ENCODE assay signal across 1 cellular context in genomic region chr1:116842654-116843053, GRCh38.
TF ChIP-seq lines count a peak whose summit lies in the region.

No MANE protein-coding gene starts in this region.

TF ChIP-seq in K562, 482 proteins besides CTCF, POLR2A, EP300 and RAD21 (continued from another document):
- TF ChIP-seq PKNOX1 (IDR thresholded peaks at IDR 0.05) = no peak
- no peak for TF ChIP-seq CBX1 (IDR thresholded peaks at IDR 0.05; ENCODE audit: low read depth)
- TF ChIP-seq NR3C1 (CRISPR knock-in tag; IDR thresholded peaks at IDR 0.05) = no peak
- no peak for TF ChIP-seq NEUROD1 (IDR thresholded peaks at IDR 0.05; ENCODE audit: borderline replicate concordance, low read depth, low read length, partially characterized antibody)
- no peak for TF ChIP-seq HMG20B (CRISPR knock-in tag; IDR thresholded peaks at IDR 0.05)
- peak; percentile 30; the same call in 1 of the 2 replicates for TF ChIP-seq JUND (IDR thresholded peaks at IDR 0.05; ENCODE audit: borderline replicate concordance, low read depth, low read length)
- TF ChIP-seq JUND (tag; IDR thresholded peaks at IDR 0.05; ENCODE audit: borderline replicate concordance, low read depth, low read length) = no peak; the same call in 2 of the 3 replicates
- peak; percentile 89 for TF ChIP-seq TEAD2 (tag; IDR thresholded peaks at IDR 0.05)
- TF ChIP-seq ZNF77 (CRISPR knock-in tag; IDR thresholded peaks at IDR 0.05) = no peak
- TF ChIP-seq FUS (optimal IDR thresholded peaks at IDR 0.05; ENCODE audit: low read depth, low read length) = no peak
- TF ChIP-seq SMARCE1 (IDR thresholded peaks at IDR 0.05) = 0 out of 2 replicates have a peak, but pooled peaks have one; percentile 13
- 0 out of 2 replicates have a peak, but pooled peaks have one; percentile 20 for TF ChIP-seq ZNF263 (CRISPR knock-in tag; IDR thresholded peaks at IDR 0.05; ENCODE audit: borderline replicate concordance)
- 0 out of 2 replicates have a peak, but pooled peaks have one; percentile 8 for TF ChIP-seq KLF16 (IDR thresholded peaks at IDR 0.05)
- TF ChIP-seq BDP1 (IDR thresholded peaks at IDR 0.05; ENCODE audit: insufficient read depth, insufficient read length) = no peak
- no peak for TF ChIP-seq POLR3A (IDR thresholded peaks at IDR 0.05; ENCODE audit: borderline replicate concordance, extremely low read depth, insufficient read depth, insufficient read length)
- TF ChIP-seq MLX (CRISPR knock-in tag; conservative IDR thresholded peaks at IDR 0.05) = no peak
- TF ChIP-seq RBBP5 (IDR thresholded peaks at IDR 0.05; ENCODE audit: borderline replicate concordance, insufficient read depth, low read length, poor library complexity, severe bottlenecking) = no peak
- TF ChIP-seq, protein P1, sequence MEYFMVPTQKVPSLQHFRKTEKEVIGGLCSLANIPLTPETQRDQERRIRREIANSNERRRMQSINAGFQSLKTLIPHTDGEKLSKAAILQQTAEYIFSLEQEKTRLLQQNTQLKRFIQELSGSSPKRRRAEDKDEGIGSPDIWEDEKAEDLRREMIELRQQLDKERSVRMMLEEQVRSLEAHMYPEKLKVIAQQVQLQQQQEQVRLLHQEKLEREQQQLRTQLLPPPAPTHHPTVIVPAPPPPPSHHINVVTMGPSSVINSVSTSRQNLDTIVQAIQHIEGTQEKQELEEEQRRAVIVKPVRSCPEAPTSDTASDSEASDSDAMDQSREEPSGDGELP (CRISPR knock-in tag; IDR thresholded peaks at IDR 0.05; ENCODE audit: borderline replicate concordance) = peak; percentile 64
- TF ChIP-seq TEAD4 (IDR thresholded peaks at IDR 0.05; ENCODE audit: low read length) = peak; percentile 81
- TF ChIP-seq TEAD4 (CRISPR knock-in tag; IDR thresholded peaks at IDR 0.05; ENCODE audit: borderline replicate concordance) = no peak
- no peak for TF ChIP-seq ZBTB11 (CRISPR knock-in tag; IDR thresholded peaks at IDR 0.05)
- TF ChIP-seq, protein P2, sequence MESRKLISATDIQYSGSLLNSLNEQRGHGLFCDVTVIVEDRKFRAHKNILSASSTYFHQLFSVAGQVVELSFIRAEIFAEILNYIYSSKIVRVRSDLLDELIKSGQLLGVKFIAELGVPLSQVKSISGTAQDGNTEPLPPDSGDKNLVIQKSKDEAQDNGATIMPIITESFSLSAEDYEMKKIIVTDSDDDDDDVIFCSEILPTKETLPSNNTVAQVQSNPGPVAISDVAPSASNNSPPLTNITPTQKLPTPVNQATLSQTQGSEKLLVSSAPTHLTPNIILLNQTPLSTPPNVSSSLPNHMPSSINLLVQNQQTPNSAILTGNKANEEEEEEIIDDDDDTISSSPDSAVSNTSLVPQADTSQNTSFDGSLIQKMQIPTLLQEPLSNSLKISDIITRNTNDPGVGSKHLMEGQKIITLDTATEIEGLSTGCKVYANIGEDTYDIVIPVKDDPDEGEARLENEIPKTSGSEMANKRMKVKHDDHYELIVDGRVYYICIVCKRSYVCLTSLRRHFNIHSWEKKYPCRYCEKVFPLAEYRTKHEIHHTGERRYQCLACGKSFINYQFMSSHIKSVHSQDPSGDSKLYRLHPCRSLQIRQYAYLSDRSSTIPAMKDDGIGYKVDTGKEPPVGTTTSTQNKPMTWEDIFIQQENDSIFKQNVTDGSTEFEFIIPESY (CRISPR knock-in tag; IDR thresholded peaks at IDR 0.05) = peak; percentile 90
- TF ChIP-seq MLLT1 (IDR thresholded peaks at IDR 0.05) = peak in 1 of 2 experiments; percentile 53; a peak in 1 of 4 replicates
- peak; percentile 89 to 96 for TF ChIP-seq TEAD1 (CRISPR knock-in tag; IDR thresholded peaks at IDR 0.05)
- no peak for TF ChIP-seq NR2C1 (IDR thresholded peaks at IDR 0.05)
- no peak for TF ChIP-seq NR2C1 (tag; IDR thresholded peaks at IDR 0.05)
- TF ChIP-seq, protein P3, sequence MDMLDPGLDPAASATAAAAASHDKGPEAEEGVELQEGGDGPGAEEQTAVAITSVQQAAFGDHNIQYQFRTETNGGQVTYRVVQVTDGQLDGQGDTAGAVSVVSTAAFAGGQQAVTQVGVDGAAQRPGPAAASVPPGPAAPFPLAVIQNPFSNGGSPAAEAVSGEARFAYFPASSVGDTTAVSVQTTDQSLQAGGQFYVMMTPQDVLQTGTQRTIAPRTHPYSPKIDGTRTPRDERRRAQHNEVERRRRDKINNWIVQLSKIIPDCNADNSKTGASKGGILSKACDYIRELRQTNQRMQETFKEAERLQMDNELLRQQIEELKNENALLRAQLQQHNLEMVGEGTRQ (CRISPR knock-in tag; IDR thresholded peaks at IDR 0.05) = no peak
- TF ChIP-seq, protein P4, sequence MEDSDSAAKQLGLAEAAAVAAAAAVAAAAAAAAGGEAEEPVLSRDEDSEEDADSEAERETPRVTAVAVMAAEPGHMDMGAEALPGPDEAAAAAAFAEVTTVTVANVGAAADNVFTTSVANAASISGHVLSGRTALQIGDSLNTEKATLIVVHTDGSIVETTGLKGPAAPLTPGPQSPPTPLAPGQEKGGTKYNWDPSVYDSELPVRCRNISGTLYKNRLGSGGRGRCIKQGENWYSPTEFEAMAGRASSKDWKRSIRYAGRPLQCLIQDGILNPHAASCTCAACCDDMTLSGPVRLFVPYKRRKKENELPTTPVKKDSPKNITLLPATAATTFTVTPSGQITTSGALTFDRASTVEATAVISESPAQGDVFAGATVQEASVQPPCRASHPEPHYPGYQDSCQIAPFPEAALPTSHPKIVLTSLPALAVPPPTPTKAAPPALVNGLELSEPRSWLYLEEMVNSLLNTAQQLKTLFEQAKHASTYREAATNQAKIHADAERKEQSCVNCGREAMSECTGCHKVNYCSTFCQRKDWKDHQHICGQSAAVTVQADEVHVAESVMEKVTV (CRISPR knock-in tag; IDR thresholded peaks at IDR 0.05) = 0 out of 2 replicates have a peak, but pooled peaks have one; percentile 12
- 0 out of 2 replicates have a peak, but pooled peaks have one; percentile 14 for TF ChIP-seq SOX6 (IDR thresholded peaks at IDR 0.05)
- TF ChIP-seq NR2F6 (CRISPR knock-in tag; IDR thresholded peaks at IDR 0.05) = no peak
- no peak for TF ChIP-seq CTBP1 (IDR thresholded peaks at IDR 0.05; ENCODE audit: borderline replicate concordance)
- TF ChIP-seq RCOR1 (IDR thresholded peaks at IDR 0.05; ENCODE audit: borderline replicate concordance in 1 of 2, low read depth in 2 of 2, low read length in 2 of 2) = peak in 1 of 2 experiments; percentile 34; a peak in 1 of 4 replicates
- TF ChIP-seq, protein P5, sequence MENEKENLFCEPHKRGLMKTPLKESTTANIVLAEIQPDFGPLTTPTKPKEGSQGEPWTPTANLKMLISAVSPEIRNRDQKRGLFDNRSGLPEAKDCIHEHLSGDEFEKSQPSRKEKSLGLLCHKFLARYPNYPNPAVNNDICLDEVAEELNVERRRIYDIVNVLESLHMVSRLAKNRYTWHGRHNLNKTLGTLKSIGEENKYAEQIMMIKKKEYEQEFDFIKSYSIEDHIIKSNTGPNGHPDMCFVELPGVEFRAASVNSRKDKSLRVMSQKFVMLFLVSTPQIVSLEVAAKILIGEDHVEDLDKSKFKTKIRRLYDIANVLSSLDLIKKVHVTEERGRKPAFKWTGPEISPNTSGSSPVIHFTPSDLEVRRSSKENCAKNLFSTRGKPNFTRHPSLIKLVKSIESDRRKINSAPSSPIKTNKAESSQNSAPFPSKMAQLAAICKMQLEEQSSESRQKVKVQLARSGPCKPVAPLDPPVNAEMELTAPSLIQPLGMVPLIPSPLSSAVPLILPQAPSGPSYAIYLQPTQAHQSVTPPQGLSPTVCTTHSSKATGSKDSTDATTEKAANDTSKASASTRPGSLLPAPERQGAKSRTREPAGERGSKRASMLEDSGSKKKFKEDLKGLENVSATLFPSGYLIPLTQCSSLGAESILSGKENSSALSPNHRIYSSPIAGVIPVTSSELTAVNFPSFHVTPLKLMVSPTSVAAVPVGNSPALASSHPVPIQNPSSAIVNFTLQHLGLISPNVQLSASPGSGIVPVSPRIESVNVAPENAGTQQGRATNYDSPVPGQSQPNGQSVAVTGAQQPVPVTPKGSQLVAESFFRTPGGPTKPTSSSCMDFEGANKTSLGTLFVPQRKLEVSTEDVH (IDR thresholded peaks at IDR 0.05; ENCODE audit: low read depth, partially characterized antibody) = no peak
